In the genomic region with DNA sequence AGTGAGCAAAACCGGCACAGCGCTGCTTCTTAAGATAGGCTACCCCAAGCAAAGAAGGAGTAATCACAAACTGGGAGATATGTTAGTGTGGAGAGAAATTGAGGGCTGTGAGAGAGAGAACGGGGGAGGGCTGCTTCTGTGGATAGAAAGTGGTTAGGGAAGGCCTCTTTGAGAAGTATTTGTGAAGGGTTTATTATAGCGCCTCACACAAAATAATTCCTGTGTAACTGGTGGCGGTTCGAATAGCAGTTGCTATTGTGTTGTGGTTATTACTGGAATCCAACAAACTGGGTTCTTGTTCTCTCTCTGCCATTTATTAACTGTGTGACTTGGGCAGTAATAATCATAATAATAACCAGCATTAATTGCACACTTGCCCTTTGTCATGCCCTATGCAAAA, we compare ENCODE assay signal across 15 cellular contexts.
"Had no signal": no experiment of that assay in that cellular context is flagged by ENCODE, and none has a peak within 500 bp of the region (broad histone marks: within the 10 kb centered on the region; RNA-seq: fewer than 3 reads in every experiment).

No MANE protein-coding gene starts in this region.

- H3K79me2 ChIP-seq: parathyroid adenoma had no signal

- H3K4me1 ChIP-seq: SJSA1 had no signal

- H2AFZ ChIP-seq: parathyroid adenoma had no signal

- H3K4me3 Mint-ChIP-seq: activated CD8-positive, alpha-beta T cell treated with anti-CD3 and anti-CD28 coated beads, Interleukin-2, amount 10 ng/mL, durations not matched to agents 7 days and 5 days; memory B cell had no signal

- DNase-seq: activated CD8-positive, alpha-beta T cell treated with anti-CD3 and anti-CD28 coated beads, Interleukin-2, amount 10 ng/mL, durations not matched to agents 7 days and 5 days; activated effector memory CD4-positive, alpha-beta T cell treated with anti-CD3 and anti-CD28 coated beads, Interleukin-2, amount 50 U/mL, for 16 hours; foreskin fibroblast; heart right ventricle; kidney; left ventricle myocardium inferior; substantia nigra; T1000; upper lobe of left lung had no signal

- H3K4me3 ChIP-seq: cardiac muscle cell, esophagus muscularis mucosa, heart right ventricle, left ventricle myocardium inferior, SJSA1, skin epidermis, upper lobe of left lung had no signal

- H3K27ac ChIP-seq: cardiac muscle cell, esophagus muscularis mucosa, heart right ventricle, left ventricle myocardium inferior, parathyroid adenoma, SJSA1 had no signal

- ATAC-seq: activated CD8-positive, alpha-beta T cell treated with anti-CD3 and anti-CD28 coated beads, Interleukin-2, amount 10 ng/mL, durations not matched to agents 7 days and 5 days had no signal

- H3K27me3 ChIP-seq: cardiac muscle cell, esophagus muscularis mucosa, heart right ventricle, SJSA1, upper lobe of left lung had no signal

- H3K27me3 Mint-ChIP-seq: memory B cell had no signal

- H3K9me3 ChIP-seq: esophagus muscularis mucosa, heart right ventricle, left ventricle myocardium inferior, SJSA1, upper lobe of left lung had no signal

- H3K27ac Mint-ChIP-seq: memory B cell had no signal

- H3K9me3 Mint-ChIP-seq: memory B cell had no signal
